Comparison of ENCODE assay signal across 8 cellular contexts in genomic region chr1:70410604-70411359, GRCh38. TPM values are rescaled to one million over a fixed set of nuclear protein-coding genes. Genes with fewer than 3 reads are reported as not detected.
A peak's percentile ranks its signal among the peaks of the same experiment; 100 is the strongest.
DNase-seq lines count a peak whose midpoint lies in the region; ATAC-seq and TF ChIP-seq lines count a peak whose summit lies in the region.

Gene CTH (plus strand): TSS chr1:70411268. CDS start chr1:70411416, 148 bp downstream.

- no peaks in the 10 kb centered on the region for H3K27me3 ChIP-seq in KMS-11 (ENCODE audit: insufficient read depth, low read depth)
- H3K27me3 ChIP-seq in Peyer's patch: no peaks in the 10 kb centered on the region
- H3K27me3 ChIP-seq in esophagus squamous epithelium: no peaks in the 10 kb centered on the region

- peak within 1 kb of the TSS; percentile 99 for H3K4me2 ChIP-seq in KMS-11

- H3K4me1 ChIP-seq in KMS-11 (ENCODE audit: low read depth, poor library complexity, severe bottlenecking) (peaks cover 14% of the 10 kb centered on the region), Peyer's patch (peaks cover 0 to 15% (median 2%) of the 10 kb centered on the region in 4 donors), esophagus squamous epithelium (peaks cover 0 to 25% (median 13%) of the 10 kb centered on the region in 3 donors)

- no peak for TF ChIP-seq CTCF in KMS-11 (conservative IDR thresholded peaks at IDR 0.05; ENCODE audit: low read depth, low read length)
- peak in 1 of 6 experiments; percentile 27 for TF ChIP-seq CTCF in Peyer's patch (IDR thresholded peaks at IDR 0.05)
- no peak for TF ChIP-seq CTCF in esophagus squamous epithelium (IDR thresholded peaks at IDR 0.05)

- H3K27ac ChIP-seq in KMS-11 (peak within 1 kb of the TSS; percentile 79), Peyer's patch (peak within 1 kb of the TSS; percentile 86 to 99 (median 96)), esophagus squamous epithelium (peak within 1 kb of the TSS; percentile 88 to 98 (median 93))

- peak; percentile 91 to 93 for TF ChIP-seq POLR2A in Peyer's patch (IDR thresholded peaks at IDR 0.05)
- TF ChIP-seq POLR2A in esophagus squamous epithelium (IDR thresholded peaks at IDR 0.05): peak in 3 of 4 donors; percentile 69 to 90 (median 90)

- DNase-seq in DMS79 (lab: John Stamatoyannopoulos, UW) (peak; percentile 94), Peyer's patch (peak; percentile 96 to 99 (median 99)), activated T-helper 1 cell treated with Interleukin-2 at 50 U/mL for 16 hours (ENCODE audit: low read depth) (peak; percentile 86), esophagus squamous epithelium (lab: John Stamatoyannopoulos, UW) (peak; percentile 71), myocyte (ENCODE audit: low read depth) (peak; percentile 98)
- DNase-seq in stimulated activated CD8-positive, alpha-beta memory T cell treated with anti-CD3 and anti-CD28 coated beads, Interleukin-7, amount 100 ng/mL, for 48 hours (ENCODE audit: extremely low read depth in 1 of 2, low read depth in 1 of 2): peak; percentile 82 to 90

- ATAC-seq in GM21737 (IDR thresholded peaks at IDR 0.05; ENCODE audit: unreplicated experiment): peak; percentile 98

- peak within 1 kb of the TSS; percentile 94 for H2AFZ ChIP-seq in KMS-11 (ENCODE audit: low read depth)

- WGBS in esophagus squamous epithelium, 2 donors: 0% methylated on average over 20 of the region's 48 CpGs

- H3K36me3 ChIP-seq in KMS-11 (ENCODE audit: insufficient read depth): no peaks in the 10 kb centered on the region
- no peaks in the 10 kb centered on the region for H3K36me3 ChIP-seq in Peyer's patch
- no peaks in the 10 kb centered on the region for H3K36me3 ChIP-seq in esophagus squamous epithelium

- no peaks in the 10 kb centered on the region for H3K79me2 ChIP-seq in KMS-11 (ENCODE audit: insufficient read depth, low read depth)

- no peaks in the 10 kb centered on the region for H4K20me1 ChIP-seq in KMS-11 (ENCODE audit: insufficient read depth)

- peak within 1 kb of the TSS; percentile 79 for H3K9ac ChIP-seq in KMS-11

- peak within 1 kb of the TSS; percentile 81 for H3K4me3 ChIP-seq in KMS-11 (IDR thresholded peaks at IDR 0.05; ENCODE audit: insufficient read depth, low read depth, low read length)
- H3K4me3 ChIP-seq in Peyer's patch: peak within 1 kb of the TSS; percentile 56 to 81 (median 64)
- H3K4me3 ChIP-seq in esophagus squamous epithelium: peak within 1 kb of the TSS; percentile 46 to 88 (median 66)

- intact Hi-C loops in esophagus squamous epithelium (cut with DNase I): loop anchor here (10.0 kb wide), 1 partner anchor 56 kb away; the partner anchor contains the start of gene ANKRD13C

- H3K9me3 ChIP-seq in Peyer's patch (no peaks in the 10 kb centered on the region), esophagus squamous epithelium (no peaks in the 10 kb centered on the region)

RNA-seq across cellular contexts. Expression of gene CTH, which starts in this region (rescaled TPM):
- total RNA-seq in Peyer's patch (1 to 10 TPM; 1.7 to 4.4 (median 2.8) TPM), esophagus squamous epithelium (1 to 10 TPM in 3 of 4 donors, under 1 TPM in 1; 0.41 to 3.2 (median 1.1) TPM), myocyte (2.3 and 3.7 TPM in 2 replicates)
- polyA plus RNA-seq in myocyte (2012): 3.6 TPM

Comparison
In these comparisons a context has a peak if more than half of its experiments do, and no peak if none do; other contexts are left out.
1. Peak in every context shown above with its lines: DNase-seq, ATAC-seq, H3K4me3 ChIP-seq and H3K27ac ChIP-seq.